ENCODE assay signal across 2 cellular contexts in genomic region chr3:12603969-12604368, GRCh38.
TF ChIP-seq lines count a peak whose summit lies in the region.

No MANE protein-coding gene starts in this region.

TF ChIP-seq in GM23338, 12 proteins besides CTCF, POLR2A, EP300 and RAD21:
- TF ChIP-seq ZNF331 (CRISPR knock-in tag; IDR thresholded peaks at IDR 0.05; ENCODE audit: low read depth) (no peak), REST (IDR thresholded peaks at IDR 0.05; ENCODE audit: unreplicated experiment) (peak; percentile 70), NANOG (IDR thresholded peaks at IDR 0.05; ENCODE audit: borderline replicate concordance) (no peak)

TF ChIP-seq in IMR-90, 13 proteins besides CTCF, POLR2A, EP300 and RAD21:
- TF ChIP-seq CEBPB (IDR thresholded peaks at IDR 0.05; ENCODE audit: low read depth, low read length) (peak; percentile 30; the same call in 1 of the 2 replicates), USF2 (IDR thresholded peaks at IDR 0.05; ENCODE audit: low read depth, low read length) (no peak)
